ENCODE assay signal across 8 cellular contexts in the genomic region with DNA sequence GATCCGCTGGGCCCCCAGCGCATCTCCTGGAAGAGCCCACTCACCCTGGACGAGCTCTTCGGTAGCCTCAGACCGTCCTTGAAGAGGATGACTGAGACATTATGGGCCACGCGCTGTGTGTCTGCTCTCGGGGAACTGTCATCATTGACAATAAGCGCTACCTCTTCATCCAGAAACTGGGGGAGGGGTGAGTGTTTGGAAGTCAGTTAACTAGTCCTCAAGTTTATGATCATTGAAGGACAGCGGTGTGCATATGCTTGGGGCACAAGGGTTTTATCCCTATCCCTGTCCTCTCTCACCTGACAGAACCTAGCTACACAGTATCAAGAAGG. TPM values are rescaled to one million over a fixed set of nuclear protein-coding genes. Genes with fewer than 3 reads are reported as not detected.
DNase-seq lines count a peak whose midpoint lies in the region; ATAC-seq and TF ChIP-seq lines count a peak whose summit lies in the region.

No MANE protein-coding gene starts in this region.

- H3K4me3 ChIP-seq in MG63 (peak overlapping the region; percentile 90), duodenal mucosa (ENCODE audit: low read depth in 1 of 2, low read length in 2 of 2) (peak overlapping the region; percentile 71 to 87)

- peaks cover 7% of the 10 kb centered on the region for H3K27me3 Mint-ChIP-seq in nephron (ENCODE audit: low read depth)

- peak overlapping the region; percentile 68 to 95 for H3K9ac ChIP-seq in duodenal mucosa (ENCODE audit: low read depth in 1 of 2, low read length in 2 of 2)

- H3K9me3 ChIP-seq in MG63: no peaks in the 10 kb centered on the region
- H3K9me3 ChIP-seq in duodenal mucosa (ENCODE audit: control insufficient read depth in 1 of 2, low read length in 2 of 2): no peaks in the 10 kb centered on the region

- H3K4me1 Mint-ChIP-seq in nephron: peaks cover 21% of the 10 kb centered on the region

- H3K36me3 Mint-ChIP-seq in nephron (ENCODE audit: low read depth): no peaks in the 10 kb centered on the region

- DNase-seq in MG63 (no peak), NCI-H82 treated with DMSO at 0.1 percent for 48 hours (lab: John Stamatoyannopoulos, UW; ENCODE audit: unreplicated experiment) (no peak), NCI-H2196 treated with DMSO at 0.1 percent for 48 hours (lab: John Stamatoyannopoulos, UW; ENCODE audit: unreplicated experiment) (no peak)

- ATAC-seq in GM19351 (IDR thresholded peaks at IDR 0.05; ENCODE audit: unreplicated experiment): no peak
- no peak for ATAC-seq in HG03342 (IDR thresholded peaks at IDR 0.05; ENCODE audit: unreplicated experiment)

- H3K4me1 ChIP-seq in duodenal mucosa (ENCODE audit: control insufficient read depth in 1 of 2, insufficient read depth in 2 of 2, low read length in 2 of 2): peaks cover 65 to 66% of the 10 kb centered on the region in 2 donors

- no peaks in the 10 kb centered on the region for H3K9me3 Mint-ChIP-seq in nephron

- H3K27me3 ChIP-seq in MG63: no peaks in the 10 kb centered on the region
- no peaks in the 10 kb centered on the region for H3K27me3 ChIP-seq in duodenal mucosa (ENCODE audit: control insufficient read depth in 1 of 2, insufficient read depth in 2 of 2, low read length in 2 of 2)

- peak overlapping the region; percentile 69 to 94 (median 89) for H3K27ac Mint-ChIP-seq in nephron

- TF ChIP-seq CTCF in C4-2B (conservative IDR thresholded peaks at IDR 0.05) (no peak), nephron (IDR thresholded peaks at IDR 0.05; ENCODE audit: unreplicated experiment in 3 of 3) (no peak)

- H3K4me3 Mint-ChIP-seq in nephron: peak overlapping the region; percentile 95 to 96 (median 96)

- H3K36me3 ChIP-seq in MG63: peaks cover 18% of the 10 kb centered on the region
- H3K36me3 ChIP-seq in duodenal mucosa (ENCODE audit: control insufficient read depth in 1 of 2, insufficient read depth in 2 of 2, low read length in 2 of 2): peaks cover 7 to 24% of the 10 kb centered on the region in 2 donors

- H3K27ac ChIP-seq in C4-2B (peak overlapping the region; percentile 81), duodenal mucosa (ENCODE audit: low read depth, low read length) (peak overlapping the region; percentile 90)

RNA-seq across cellular contexts. Expression of gene STK16, which starts 0.6 kb away (rescaled TPM):
- total RNA-seq in MG63 (2014; rRNA removed; shearing (Covaris generic); ENCODE audit: low replicate concordance): 14.4 and 26.0 TPM in 2 replicates

RNA-seq across cellular contexts. Expression of gene GLB1L, which starts 0.6 kb away (rescaled TPM):
- total RNA-seq in MG63 (2014; rRNA removed; shearing (Covaris generic); ENCODE audit: low replicate concordance): 2.3 and 13.0 TPM in 2 replicates

RNA-seq across cellular contexts. Expression of gene TUBA4B, which starts 7.2 kb away (rescaled TPM):
- total RNA-seq in MG63 (2014; rRNA removed; shearing (Covaris generic); ENCODE audit: low replicate concordance): not detected in 2 replicates

RNA-seq across cellular contexts. Expression of gene TUBA4A, which starts 7.9 kb away (rescaled TPM):
- total RNA-seq in MG63 (2014; rRNA removed; shearing (Covaris generic); ENCODE audit: low replicate concordance): 3.1 and 7.7 TPM in 2 replicates

RNA-seq across cellular contexts. Expression of gene ANKZF1, which starts 16.3 kb away (rescaled TPM):
- 21.3 and 23.4 TPM in 2 replicates for total RNA-seq in MG63 (2014; rRNA removed; shearing (Covaris generic); ENCODE audit: low replicate concordance)
